ENCODE assay signal across 9 cellular contexts in the genomic region with DNA sequence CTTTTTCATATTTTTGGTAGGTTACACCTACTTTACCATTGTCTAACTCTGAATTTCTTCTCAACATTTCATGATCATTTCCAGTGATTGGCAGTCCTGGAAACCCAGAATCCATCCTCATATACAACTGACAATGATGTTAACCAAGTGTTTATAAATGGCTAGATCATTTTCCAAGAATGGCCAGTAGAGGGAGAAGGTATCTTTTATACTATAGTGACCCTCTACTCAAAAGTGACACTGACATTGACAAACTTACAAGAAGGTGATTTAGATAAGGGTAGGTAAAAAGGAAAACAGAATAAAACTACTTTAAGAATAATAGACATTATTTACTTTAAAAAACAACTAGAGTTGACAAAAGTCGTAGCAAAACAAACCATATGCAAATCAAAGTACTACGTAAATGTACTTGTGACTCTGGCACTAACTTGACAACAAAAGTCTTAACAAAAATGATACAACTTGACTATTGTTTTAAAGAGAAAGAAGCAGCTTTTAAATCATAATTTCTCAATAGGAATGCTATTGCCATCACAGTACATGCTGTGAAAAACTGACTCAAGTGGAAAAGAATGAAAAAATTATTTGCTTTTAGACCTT.
DNase-seq lines count a peak whose midpoint lies in the region; ATAC-seq, FAIRE-seq and TF ChIP-seq lines count a peak whose summit lies in the region.
"Had no signal": no experiment of that assay in that cellular context is flagged by ENCODE, and none has a peak within 500 bp of the region (broad histone marks: within the 10 kb centered on the region; RNA-seq: fewer than 3 reads in every experiment).

No MANE protein-coding gene starts in this region.

- H3K4me1 ChIP-seq in astrocyte (ENCODE audit: insufficient read depth, low read length): no peaks in the 10 kb centered on the region
- H3K4me1 ChIP-seq in mesendoderm (ENCODE audit: control insufficient read depth, low read depth, low read length): no peaks in the 10 kb centered on the region
- no peaks in the 10 kb centered on the region for H3K4me1 ChIP-seq in naive thymus-derived CD4-positive, alpha-beta T cell (ENCODE audit: control insufficient read depth in 2 of 2, insufficient read depth in 2 of 2, low read length in 2 of 2)

- no CpG with 5 or more reads among the region's 2 CpGs for WGBS in mesendoderm (ENCODE audit: extremely low coverage, insufficient coverage, low lambda C conversion rate)

- H3K27ac Mint-ChIP-seq in astrocyte (ENCODE audit: unreplicated experiment): no peak overlapping the region
- H3K27ac Mint-ChIP-seq in activated naive CD8-positive, alpha-beta T cell treated with anti-CD3 and anti-CD28 coated beads for 36 hours: no peak overlapping the region
- H3K27ac Mint-ChIP-seq in naive thymus-derived CD4-positive, alpha-beta T cell: no peak overlapping the region

- POLR2A ChIA-PET in naive thymus-derived CD4-positive, alpha-beta T cell (lab: Charles Lee): no interaction called here

- H3K56ac ChIP-seq in mesendoderm (ENCODE audit: low read length): no peak overlapping the region

- intact Hi-C loops in naive thymus-derived CD4-positive, alpha-beta T cell (cut with micrococcal nuclease): no loop called here

- CTCF ChIA-PET in naive thymus-derived CD4-positive, alpha-beta T cell (lab: Charles Lee): no interaction called here

- H3K18ac ChIP-seq in mesendoderm (ENCODE audit: low read length): no peak overlapping the region

- H4K5ac ChIP-seq in mesendoderm (ENCODE audit: low read length): no peak overlapping the region

- no peak overlapping the region for H3K4me3 ChIP-seq in astrocyte (ENCODE audit: insufficient read depth, low read depth, low read length)
- H3K4me3 ChIP-seq in mesendoderm (ENCODE audit: low read length): no peak overlapping the region
- no peak overlapping the region for H3K4me3 ChIP-seq in naive thymus-derived CD4-positive, alpha-beta T cell (ENCODE audit: low read length)
- H3K4me3 ChIP-seq: lung had no signal

- DNase-seq in GM10266 (ENCODE audit: extremely low spot score) (no peak), HT-29 (ENCODE audit: low spot score) (peak; percentile 63), astrocyte (ENCODE audit: low read depth) (no peak), mesendoderm (peak; percentile 49), NCI-H446 treated with DMSO at 0.1 percent for 48 hours (lab: John Stamatoyannopoulos, UW) (no peak), KG1 (lab: John Stamatoyannopoulos, UW) (no peak)
- no peak for DNase-seq in activated naive CD8-positive, alpha-beta T cell treated with anti-CD3 and anti-CD28 coated beads for 36 hours
- no peak for DNase-seq in naive thymus-derived CD4-positive, alpha-beta T cell

- peak; percentile 54 for FAIRE-seq in astrocyte (lab: Jason Lieb, UNC)

- H3K9me3 ChIP-seq in astrocyte (ENCODE audit: insufficient read depth, low read depth, low read length): no peaks in the 10 kb centered on the region
- H3K9me3 ChIP-seq in naive thymus-derived CD4-positive, alpha-beta T cell (ENCODE audit: control insufficient read depth in 2 of 3, low read length in 3 of 3): no peaks in the 10 kb centered on the region

- no peaks in the 10 kb centered on the region for H3K36me3 ChIP-seq in astrocyte (ENCODE audit: insufficient read depth, low read length)
- H3K36me3 ChIP-seq in mesendoderm (ENCODE audit: control insufficient read depth, insufficient read depth, low read length): no peaks in the 10 kb centered on the region
- H3K36me3 ChIP-seq in naive thymus-derived CD4-positive, alpha-beta T cell (ENCODE audit: control insufficient read depth in 2 of 3, insufficient read depth in 3 of 3, low read length in 3 of 3): no peaks in the 10 kb centered on the region

- H3K79me2 ChIP-seq in astrocyte (ENCODE audit: insufficient read depth, low read length): no peaks in the 10 kb centered on the region
- H3K79me2 ChIP-seq in mesendoderm (ENCODE audit: control insufficient read depth, insufficient read depth, low read length): no peaks in the 10 kb centered on the region

- TF ChIP-seq CTCF in GM10266 (IDR thresholded peaks at IDR 0.05; ENCODE audit: control insufficient read depth, insufficient read depth, low read depth, missing control alignments) (peak; percentile 22), astrocyte (IDR thresholded peaks at IDR 0.05; ENCODE audit: insufficient read depth, low read depth, low read length) (peak; percentile 59)

- H3K9ac ChIP-seq in astrocyte (ENCODE audit: low read length) (no peak overlapping the region), mesendoderm (ENCODE audit: low read length) (no peak overlapping the region)

- H3K4me2 ChIP-seq in astrocyte (ENCODE audit: low read length) (no peak overlapping the region), mesendoderm (ENCODE audit: low read length) (no peak overlapping the region)

- H3K79me1 ChIP-seq in mesendoderm (ENCODE audit: low read length): no peaks in the 10 kb centered on the region

- H3K27ac ChIP-seq in astrocyte (ENCODE audit: low read depth, low read length): no peak overlapping the region
- H3K27ac ChIP-seq in mesendoderm (ENCODE audit: low read depth, low read length): no peak overlapping the region
- no peak overlapping the region for H3K27ac ChIP-seq in naive thymus-derived CD4-positive, alpha-beta T cell (ENCODE audit: low read depth, low read length)

- H2BK5ac ChIP-seq in mesendoderm (ENCODE audit: low read length): no peak overlapping the region

- H2BK120ac ChIP-seq in mesendoderm (ENCODE audit: low read depth, low read length): no peak overlapping the region

- no peak overlapping the region for H3K4ac ChIP-seq in mesendoderm (ENCODE audit: low read depth, low read length)

- H4K8ac ChIP-seq in mesendoderm (ENCODE audit: low read depth, low read length): no peak overlapping the region

- H2AK5ac ChIP-seq in mesendoderm (ENCODE audit: low read length): no peak overlapping the region

- no peak overlapping the region for H3K23ac ChIP-seq in mesendoderm (ENCODE audit: low read length)

- no peaks in the 10 kb centered on the region for H3K9me3 Mint-ChIP-seq in astrocyte (ENCODE audit: unreplicated experiment)
- no peaks in the 10 kb centered on the region for H3K9me3 Mint-ChIP-seq in activated naive CD8-positive, alpha-beta T cell treated with anti-CD3 and anti-CD28 coated beads for 36 hours
- H3K9me3 Mint-ChIP-seq in naive thymus-derived CD4-positive, alpha-beta T cell: peaks cover 0 to 2% (median 0%) of the 10 kb centered on the region in 11 donors

- H3K4me3 Mint-ChIP-seq in astrocyte (ENCODE audit: unreplicated experiment): no peak overlapping the region
- H3K4me3 Mint-ChIP-seq in activated naive CD8-positive, alpha-beta T cell treated with anti-CD3 and anti-CD28 coated beads for 36 hours: no peak overlapping the region
- no peak overlapping the region for H3K4me3 Mint-ChIP-seq in naive thymus-derived CD4-positive, alpha-beta T cell

- ATAC-seq in naive thymus-derived CD4-positive, alpha-beta T cell: no peak

- H3K27me3 Mint-ChIP-seq in astrocyte (ENCODE audit: low read depth, unreplicated experiment): no peaks in the 10 kb centered on the region
- no peaks in the 10 kb centered on the region for H3K27me3 Mint-ChIP-seq in activated naive CD8-positive, alpha-beta T cell treated with anti-CD3 and anti-CD28 coated beads for 36 hours
- H3K27me3 Mint-ChIP-seq in naive thymus-derived CD4-positive, alpha-beta T cell: no peaks in the 10 kb centered on the region

- H3K27me3 ChIP-seq in astrocyte (ENCODE audit: insufficient read depth, low read length): no peaks in the 10 kb centered on the region
- no peaks in the 10 kb centered on the region for H3K27me3 ChIP-seq in mesendoderm (ENCODE audit: insufficient read depth, low read length, poor library complexity)
- H3K27me3 ChIP-seq in naive thymus-derived CD4-positive, alpha-beta T cell (ENCODE audit: control insufficient read depth in 2 of 2, insufficient read depth in 2 of 2, low read length in 2 of 2): no peaks in the 10 kb centered on the region

- no peak overlapping the region for H2AFZ ChIP-seq in astrocyte (ENCODE audit: low read depth, low read length)

- H3K36me3 Mint-ChIP-seq in astrocyte (ENCODE audit: low read depth, unreplicated experiment): peaks cover 6% of the 10 kb centered on the region
- H3K36me3 Mint-ChIP-seq in activated naive CD8-positive, alpha-beta T cell treated with anti-CD3 and anti-CD28 coated beads for 36 hours: no peaks in the 10 kb centered on the region
- no peaks in the 10 kb centered on the region for H3K36me3 Mint-ChIP-seq in naive thymus-derived CD4-positive, alpha-beta T cell

- no peaks in the 10 kb centered on the region for H4K20me1 ChIP-seq in astrocyte (ENCODE audit: insufficient read depth, low read length)

- peaks cover 11% of the 10 kb centered on the region for H3K4me1 Mint-ChIP-seq in astrocyte (ENCODE audit: low read depth, unreplicated experiment)
- H3K4me1 Mint-ChIP-seq in activated naive CD8-positive, alpha-beta T cell treated with anti-CD3 and anti-CD28 coated beads for 36 hours: no peaks in the 10 kb centered on the region
- no peaks in the 10 kb centered on the region for H3K4me1 Mint-ChIP-seq in naive thymus-derived CD4-positive, alpha-beta T cell

- H2BK15ac ChIP-seq in mesendoderm (replicated peaks; ENCODE audit: low read depth): no peak overlapping the region

Comparison
In these comparisons a context has a peak if more than half of its experiments do, and no peak if none do; other contexts are left out.
1. DNase-seq: peak in HT-29 (single experiment) and mesendoderm (single experiment); none in GM10266 (single experiment), astrocyte (single experiment), activated naive CD8-positive, alpha-beta T cell treated with anti-CD3 and anti-CD28 coated beads for 36 hours (single experiment), naive thymus-derived CD4-positive, alpha-beta T cell (0 of 9), NCI-H446 treated with DMSO at 0.1 percent for 48 hours (single experiment) and KG1 (single experiment).